1 cellular context compared by ENCODE assay signal in the genomic region with DNA sequence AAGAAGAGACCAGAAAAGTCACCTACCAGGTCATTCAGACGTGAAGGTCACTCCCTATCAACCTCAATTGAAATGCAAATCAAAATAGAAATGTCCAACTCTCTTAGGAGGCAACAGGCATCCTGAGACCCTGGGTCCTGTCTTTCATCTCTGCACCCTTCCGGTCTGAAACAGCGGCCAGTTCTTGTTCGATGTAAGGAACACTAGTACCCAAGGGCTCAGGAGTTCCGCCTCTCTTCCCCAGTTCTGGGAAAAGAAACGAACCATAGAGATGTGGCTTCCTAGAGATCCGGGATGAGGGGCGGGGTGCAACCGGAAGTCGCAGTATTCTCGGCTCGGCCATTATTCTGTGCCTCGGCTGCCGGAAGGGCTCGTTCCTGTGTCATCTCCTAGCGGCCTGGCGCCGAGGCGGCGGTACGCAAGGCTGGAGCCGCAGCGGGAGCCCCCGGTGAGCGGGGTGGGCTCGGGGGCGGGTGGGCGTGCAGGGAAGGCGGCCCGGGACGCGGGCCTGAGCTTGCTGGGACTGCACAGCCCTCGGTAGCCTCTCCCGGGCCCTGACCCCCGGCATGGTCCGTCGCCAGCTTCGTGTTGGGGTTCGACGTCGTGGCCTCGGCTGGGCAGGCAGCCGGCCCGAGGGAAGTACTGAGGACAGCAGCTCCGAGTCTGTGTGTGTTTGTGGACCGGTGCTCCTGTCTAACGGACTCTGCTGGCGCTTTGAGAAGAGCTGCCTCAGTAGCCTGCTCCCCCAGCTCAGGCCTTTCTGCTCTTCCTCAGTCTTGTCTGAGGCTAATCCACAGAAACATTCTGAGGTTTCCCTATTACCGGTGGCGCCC.
A peak's percentile ranks its signal among the peaks of the same experiment; 100 is the strongest.
TF ChIP-seq lines count a peak whose summit lies in the region.

A gene (plus strand): TSS at position 341 of the 833 bp plus-strand sequence. CDS start 4,119 bp downstream, outside the sequence.

TF ChIP-seq in K562, 482 proteins besides CTCF, POLR2A, EP300 and RAD21 (continued from another document and continues in another):
- TF ChIP-seq, protein P1, sequence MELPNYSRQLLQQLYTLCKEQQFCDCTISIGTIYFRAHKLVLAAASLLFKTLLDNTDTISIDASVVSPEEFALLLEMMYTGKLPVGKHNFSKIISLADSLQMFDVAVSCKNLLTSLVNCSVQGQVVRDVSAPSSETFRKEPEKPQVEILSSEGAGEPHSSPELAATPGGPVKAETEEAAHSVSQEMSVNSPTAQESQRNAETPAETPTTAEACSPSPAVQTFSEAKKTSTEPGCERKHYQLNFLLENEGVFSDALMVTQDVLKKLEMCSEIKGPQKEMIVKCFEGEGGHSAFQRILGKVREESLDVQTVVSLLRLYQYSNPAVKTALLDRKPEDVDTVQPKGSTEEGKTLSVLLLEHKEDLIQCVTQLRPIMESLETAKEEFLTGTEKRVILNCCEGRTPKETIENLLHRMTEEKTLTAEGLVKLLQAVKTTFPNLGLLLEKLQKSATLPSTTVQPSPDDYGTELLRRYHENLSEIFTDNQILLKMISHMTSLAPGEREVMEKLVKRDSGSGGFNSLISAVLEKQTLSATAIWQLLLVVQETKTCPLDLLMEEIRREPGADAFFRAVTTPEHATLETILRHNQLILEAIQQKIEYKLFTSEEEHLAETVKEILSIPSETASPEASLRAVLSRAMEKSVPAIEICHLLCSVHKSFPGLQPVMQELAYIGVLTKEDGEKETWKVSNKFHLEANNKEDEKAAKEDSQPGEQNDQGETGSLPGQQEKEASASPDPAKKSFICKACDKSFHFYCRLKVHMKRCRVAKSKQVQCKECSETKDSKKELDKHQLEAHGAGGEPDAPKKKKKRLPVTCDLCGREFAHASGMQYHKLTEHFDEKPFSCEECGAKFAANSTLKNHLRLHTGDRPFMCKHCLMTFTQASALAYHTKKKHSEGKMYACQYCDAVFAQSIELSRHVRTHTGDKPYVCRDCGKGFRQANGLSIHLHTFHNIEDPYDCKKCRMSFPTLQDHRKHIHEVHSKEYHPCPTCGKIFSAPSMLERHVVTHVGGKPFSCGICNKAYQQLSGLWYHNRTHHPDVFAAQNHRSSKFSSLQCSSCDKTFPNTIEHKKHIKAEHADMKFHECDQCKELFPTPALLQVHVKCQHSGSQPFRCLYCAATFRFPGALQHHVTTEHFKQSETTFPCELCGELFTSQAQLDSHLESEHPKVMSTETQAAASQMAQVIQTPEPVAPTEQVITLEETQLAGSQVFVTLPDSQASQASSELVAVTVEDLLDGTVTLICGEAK (IDR thresholded peaks at IDR 0.05), result peak; percentile 97
- TF ChIP-seq, protein P1 (CRISPR knock-in tag; IDR thresholded peaks at IDR 0.05), result no peak
- peak; percentile 28; the same call in 1 of the 2 replicates for TF ChIP-seq DMBX1 (CRISPR knock-in tag; IDR thresholded peaks at IDR 0.05; ENCODE audit: borderline replicate concordance)
- TF ChIP-seq ZNF311 (CRISPR knock-in tag; IDR thresholded peaks at IDR 0.05), result no peak
- peak; percentile 79 for TF ChIP-seq POLR2H (tag; IDR thresholded peaks at IDR 0.05; ENCODE audit: low read depth)
- TF ChIP-seq, protein P2, sequence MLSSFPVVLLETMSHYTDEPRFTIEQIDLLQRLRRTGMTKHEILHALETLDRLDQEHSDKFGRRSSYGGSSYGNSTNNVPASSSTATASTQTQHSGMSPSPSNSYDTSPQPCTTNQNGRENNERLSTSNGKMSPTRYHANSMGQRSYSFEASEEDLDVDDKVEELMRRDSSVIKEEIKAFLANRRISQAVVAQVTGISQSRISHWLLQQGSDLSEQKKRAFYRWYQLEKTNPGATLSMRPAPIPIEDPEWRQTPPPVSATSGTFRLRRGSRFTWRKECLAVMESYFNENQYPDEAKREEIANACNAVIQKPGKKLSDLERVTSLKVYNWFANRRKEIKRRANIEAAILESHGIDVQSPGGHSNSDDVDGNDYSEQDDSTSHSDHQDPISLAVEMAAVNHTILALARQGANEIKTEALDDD (IDR thresholded peaks at IDR 0.05), result no peak
- TF ChIP-seq ZNF586 (CRISPR knock-in tag; conservative IDR thresholded peaks at IDR 0.05), result no peak
- no peak for TF ChIP-seq TCF7L2 (IDR thresholded peaks at IDR 0.05; ENCODE audit: low read depth, low read length)
- TF ChIP-seq ZNF785 (CRISPR knock-in tag; IDR thresholded peaks at IDR 0.05), result no peak
- no peak for TF ChIP-seq ZNF780A (CRISPR knock-in tag; IDR thresholded peaks at IDR 0.05)
- peak; percentile 79 for TF ChIP-seq NCOA1 (IDR thresholded peaks at IDR 0.05; ENCODE audit: low read depth)
- TF ChIP-seq SUPT5H (IDR thresholded peaks at IDR 0.05), result peak; percentile 76
- TF ChIP-seq, protein P3, sequence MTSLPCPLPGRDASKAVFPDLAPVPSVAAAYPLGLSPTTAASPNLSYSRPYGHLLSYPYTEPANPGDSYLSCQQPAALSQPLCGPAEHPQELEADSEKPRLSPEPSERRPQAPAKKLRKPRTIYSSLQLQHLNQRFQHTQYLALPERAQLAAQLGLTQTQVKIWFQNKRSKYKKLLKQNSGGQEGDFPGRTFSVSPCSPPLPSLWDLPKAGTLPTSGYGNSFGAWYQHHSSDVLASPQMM (CRISPR knock-in tag; IDR thresholded peaks at IDR 0.05), result no peak
- TF ChIP-seq FIP1L1 (IDR thresholded peaks at IDR 0.05; ENCODE audit: low read depth, low read length, poor library complexity, severe bottlenecking), result peak; percentile 35
- TF ChIP-seq, protein P4, sequence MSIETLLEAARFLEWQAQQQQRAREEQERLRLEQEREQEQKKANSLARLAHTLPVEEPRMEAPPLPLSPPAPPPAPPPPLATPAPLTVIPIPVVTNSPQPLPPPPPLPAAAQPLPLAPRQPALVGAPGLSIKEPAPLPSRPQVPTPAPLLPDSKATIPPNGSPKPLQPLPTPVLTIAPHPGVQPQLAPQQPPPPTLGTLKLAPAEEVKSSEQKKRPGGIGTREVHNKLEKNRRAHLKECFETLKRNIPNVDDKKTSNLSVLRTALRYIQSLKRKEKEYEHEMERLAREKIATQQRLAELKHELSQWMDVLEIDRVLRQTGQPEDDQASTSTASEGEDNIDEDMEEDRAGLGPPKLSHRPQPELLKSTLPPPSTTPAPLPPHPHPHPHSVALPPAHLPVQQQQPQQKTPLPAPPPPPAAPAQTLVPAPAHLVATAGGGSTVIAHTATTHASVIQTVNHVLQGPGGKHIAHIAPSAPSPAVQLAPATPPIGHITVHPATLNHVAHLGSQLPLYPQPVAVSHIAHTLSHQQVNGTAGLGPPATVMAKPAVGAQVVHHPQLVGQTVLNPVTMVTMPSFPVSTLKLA (conservative IDR thresholded peaks at IDR 0.05), result peak; percentile 75
- no peak for TF ChIP-seq HOXB6 (CRISPR knock-in tag; IDR thresholded peaks at IDR 0.05; ENCODE audit: borderline replicate concordance)
- TF ChIP-seq PHF8 (IDR thresholded peaks at IDR 0.05; ENCODE audit: borderline replicate concordance, low read length), result peak; percentile 75; the same call in 1 of the 2 replicates
- TF ChIP-seq, protein P5, sequence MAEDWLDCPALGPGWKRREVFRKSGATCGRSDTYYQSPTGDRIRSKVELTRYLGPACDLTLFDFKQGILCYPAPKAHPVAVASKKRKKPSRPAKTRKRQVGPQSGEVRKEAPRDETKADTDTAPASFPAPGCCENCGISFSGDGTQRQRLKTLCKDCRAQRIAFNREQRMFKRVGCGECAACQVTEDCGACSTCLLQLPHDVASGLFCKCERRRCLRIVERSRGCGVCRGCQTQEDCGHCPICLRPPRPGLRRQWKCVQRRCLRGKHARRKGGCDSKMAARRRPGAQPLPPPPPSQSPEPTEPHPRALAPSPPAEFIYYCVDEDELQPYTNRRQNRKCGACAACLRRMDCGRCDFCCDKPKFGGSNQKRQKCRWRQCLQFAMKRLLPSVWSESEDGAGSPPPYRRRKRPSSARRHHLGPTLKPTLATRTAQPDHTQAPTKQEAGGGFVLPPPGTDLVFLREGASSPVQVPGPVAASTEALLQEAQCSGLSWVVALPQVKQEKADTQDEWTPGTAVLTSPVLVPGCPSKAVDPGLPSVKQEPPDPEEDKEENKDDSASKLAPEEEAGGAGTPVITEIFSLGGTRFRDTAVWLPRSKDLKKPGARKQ (CRISPR knock-in tag; IDR thresholded peaks at IDR 0.05), result no peak
- TF ChIP-seq, protein P6, sequence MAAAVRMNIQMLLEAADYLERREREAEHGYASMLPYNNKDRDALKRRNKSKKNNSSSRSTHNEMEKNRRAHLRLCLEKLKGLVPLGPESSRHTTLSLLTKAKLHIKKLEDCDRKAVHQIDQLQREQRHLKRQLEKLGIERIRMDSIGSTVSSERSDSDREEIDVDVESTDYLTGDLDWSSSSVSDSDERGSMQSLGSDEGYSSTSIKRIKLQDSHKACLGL (CRISPR knock-in tag; IDR thresholded peaks at IDR 0.05; ENCODE audit: borderline replicate concordance, poor library complexity, severe bottlenecking), result no peak
- TF ChIP-seq ZNF3 (CRISPR knock-in tag; IDR thresholded peaks at IDR 0.05), result no peak
- TF ChIP-seq, protein P7, sequence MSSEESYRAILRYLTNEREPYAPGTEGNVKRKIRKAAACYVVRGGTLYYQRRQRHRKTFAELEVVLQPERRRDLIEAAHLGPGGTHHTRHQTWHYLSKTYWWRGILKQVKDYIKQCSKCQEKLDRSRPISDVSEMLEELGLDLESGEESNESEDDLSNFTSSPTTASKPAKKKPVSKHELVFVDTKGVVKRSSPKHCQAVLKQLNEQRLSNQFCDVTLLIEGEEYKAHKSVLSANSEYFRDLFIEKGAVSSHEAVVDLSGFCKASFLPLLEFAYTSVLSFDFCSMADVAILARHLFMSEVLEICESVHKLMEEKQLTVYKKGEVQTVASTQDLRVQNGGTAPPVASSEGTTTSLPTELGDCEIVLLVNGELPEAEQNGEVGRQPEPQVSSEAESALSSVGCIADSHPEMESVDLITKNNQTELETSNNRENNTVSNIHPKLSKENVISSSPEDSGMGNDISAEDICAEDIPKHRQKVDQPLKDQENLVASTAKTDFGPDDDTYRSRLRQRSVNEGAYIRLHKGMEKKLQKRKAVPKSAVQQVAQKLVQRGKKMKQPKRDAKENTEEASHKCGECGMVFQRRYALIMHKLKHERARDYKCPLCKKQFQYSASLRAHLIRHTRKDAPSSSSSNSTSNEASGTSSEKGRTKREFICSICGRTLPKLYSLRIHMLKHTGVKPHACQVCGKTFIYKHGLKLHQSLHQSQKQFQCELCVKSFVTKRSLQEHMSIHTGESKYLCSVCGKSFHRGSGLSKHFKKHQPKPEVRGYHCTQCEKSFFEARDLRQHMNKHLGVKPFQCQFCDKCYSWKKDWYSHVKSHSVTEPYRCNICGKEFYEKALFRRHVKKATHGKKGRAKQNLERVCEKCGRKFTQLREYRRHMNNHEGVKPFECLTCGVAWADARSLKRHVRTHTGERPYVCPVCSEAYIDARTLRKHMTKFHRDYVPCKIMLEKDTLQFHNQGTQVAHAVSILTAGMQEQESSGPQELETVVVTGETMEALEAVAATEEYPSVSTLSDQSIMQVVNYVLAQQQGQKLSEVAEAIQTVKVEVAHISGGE (CRISPR knock-in tag; IDR thresholded peaks at IDR 0.05), result peak in 2 of 3 experiments; percentile 83 to 97; a peak in 4 of 6 replicates
- TF ChIP-seq, protein P8, sequence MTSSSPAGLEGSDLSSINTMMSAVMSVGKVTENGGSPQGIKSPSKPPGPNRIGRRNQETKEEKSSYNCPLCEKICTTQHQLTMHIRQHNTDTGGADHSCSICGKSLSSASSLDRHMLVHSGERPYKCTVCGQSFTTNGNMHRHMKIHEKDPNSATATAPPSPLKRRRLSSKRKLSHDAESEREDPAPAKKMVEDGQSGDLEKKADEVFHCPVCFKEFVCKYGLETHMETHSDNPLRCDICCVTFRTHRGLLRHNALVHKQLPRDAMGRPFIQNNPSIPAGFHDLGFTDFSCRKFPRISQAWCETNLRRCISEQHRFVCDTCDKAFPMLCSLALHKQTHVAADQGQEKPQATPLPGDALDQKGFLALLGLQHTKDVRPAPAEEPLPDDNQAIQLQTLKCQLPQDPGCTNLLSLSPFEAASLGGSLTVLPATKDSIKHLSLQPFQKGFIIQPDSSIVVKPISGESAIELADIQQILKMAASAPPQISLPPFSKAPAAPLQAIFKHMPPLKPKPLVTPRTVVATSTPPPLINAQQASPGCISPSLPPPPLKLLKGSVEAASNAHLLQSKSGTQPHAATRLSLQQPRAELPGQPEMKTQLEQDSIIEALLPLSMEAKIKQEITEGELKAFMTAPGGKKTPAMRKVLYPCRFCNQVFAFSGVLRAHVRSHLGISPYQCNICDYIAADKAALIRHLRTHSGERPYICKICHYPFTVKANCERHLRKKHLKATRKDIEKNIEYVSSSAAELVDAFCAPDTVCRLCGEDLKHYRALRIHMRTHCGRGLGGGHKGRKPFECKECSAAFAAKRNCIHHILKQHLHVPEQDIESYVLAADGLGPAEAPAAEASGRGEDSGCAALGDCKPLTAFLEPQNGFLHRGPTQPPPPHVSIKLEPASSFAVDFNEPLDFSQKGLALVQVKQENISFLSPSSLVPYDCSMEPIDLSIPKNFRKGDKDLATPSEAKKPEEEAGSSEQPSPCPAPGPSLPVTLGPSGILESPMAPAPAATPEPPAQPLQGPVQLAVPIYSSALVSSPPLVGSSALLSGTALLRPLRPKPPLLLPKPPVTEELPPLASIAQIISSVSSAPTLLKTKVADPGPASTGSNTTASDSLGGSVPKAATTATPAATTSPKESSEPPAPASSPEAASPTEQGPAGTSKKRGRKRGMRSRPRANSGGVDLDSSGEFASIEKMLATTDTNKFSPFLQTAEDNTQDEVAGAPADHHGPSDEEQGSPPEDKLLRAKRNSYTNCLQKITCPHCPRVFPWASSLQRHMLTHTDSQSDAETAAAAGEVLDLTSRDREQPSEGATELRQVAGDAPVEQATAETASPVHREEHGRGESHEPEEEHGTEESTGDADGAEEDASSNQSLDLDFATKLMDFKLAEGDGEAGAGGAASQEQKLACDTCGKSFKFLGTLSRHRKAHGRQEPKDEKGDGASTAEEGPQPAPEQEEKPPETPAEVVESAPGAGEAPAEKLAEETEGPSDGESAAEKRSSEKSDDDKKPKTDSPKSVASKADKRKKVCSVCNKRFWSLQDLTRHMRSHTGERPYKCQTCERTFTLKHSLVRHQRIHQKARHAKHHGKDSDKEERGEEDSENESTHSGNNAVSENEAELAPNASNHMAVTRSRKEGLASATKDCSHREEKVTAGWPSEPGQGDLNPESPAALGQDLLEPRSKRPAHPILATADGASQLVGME (CRISPR knock-in tag; IDR thresholded peaks at IDR 0.05), result no peak
- TF ChIP-seq SRSF9 (IDR thresholded peaks at IDR 0.05; ENCODE audit: borderline replicate concordance, low read depth, low read length), result no peak
- peak; percentile 91 for TF ChIP-seq TAF9B (IDR thresholded peaks at IDR 0.05; ENCODE audit: partially characterized antibody)
